ENCODE assay signal across 30 cellular contexts in the genomic region with DNA sequence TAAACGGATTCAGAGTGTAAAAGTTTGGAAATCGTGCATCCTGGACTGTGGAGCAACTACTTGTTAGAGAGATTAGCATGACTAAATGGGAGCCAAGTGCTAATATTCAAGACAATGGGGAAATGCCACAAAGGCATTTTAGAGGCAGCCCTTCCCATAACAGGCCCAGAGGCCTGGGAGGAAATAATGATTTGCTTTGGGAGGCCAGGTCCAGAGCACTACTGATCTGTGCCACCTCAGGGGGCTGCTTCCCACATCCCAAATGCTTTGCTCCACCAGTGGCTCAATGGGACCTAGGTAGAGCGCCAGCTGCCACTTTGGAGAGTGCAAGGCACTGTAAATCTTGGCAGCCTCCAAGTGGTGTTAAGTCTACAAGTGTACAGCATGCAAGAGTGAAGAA.
"Had no signal": no experiment of that assay in that cellular context is flagged by ENCODE, and none has a peak within 500 bp of the region (broad histone marks: within the 10 kb centered on the region; RNA-seq: fewer than 3 reads in every experiment).

No MANE protein-coding gene starts in this region.

- H3K27me3 Mint-ChIP-seq: natural killer cell treated with Interleukin-12 subunit alpha and Interleukin-12 subunit beta and Interleukin-15 and Interleukin-18, amount 100 ng/mL, for 72 hours; progenitor cell of endocrine pancreas; stimulated activated naive B cell treated with anti-CD40 and anti-IgM and Interleukin-4, amounts not matched to agents 10 μg/mL and 1 μg/mL and 100 μg/mL, for 72 hours had no signal

- H3K9me3 ChIP-seq: neutrophil, ovary, right lobe of liver, thyroid gland had no signal

- H2AFZ ChIP-seq: parathyroid adenoma had no signal

- DNase-seq: nephron progenitor cell; nucleus accumbens; ovary; posterior cingulate gyrus; psoas muscle; right lobe of liver; sigmoid colon; small intestine; stimulated activated CD4-positive, alpha-beta T cell treated with anti-CD3 and anti-CD28 coated beads, Interleukin-15, amount 100 ng/mL, for 24 hours; stimulated activated CD4-positive, alpha-beta T cell treated with anti-CD3 and anti-CD28 coated beads, Interleukin-2, amount 100 ng/mL, for 24 hours; stimulated activated CD4-positive, alpha-beta T cell treated with anti-CD3 and anti-CD28 coated beads, Interleukin-2, amount 100 ng/mL, for 48 hours; stimulated activated CD4-positive, alpha-beta T cell treated with anti-CD3 and anti-CD28 coated beads, Interleukin-4, amount 100 ng/mL, for 24 hours; stimulated activated naive B cell treated with anti-CD40 and anti-IgM and Interleukin-4, amounts not matched to agents 10 μg/mL and 1 μg/mL and 100 μg/mL, for 72 hours; stimulated activated naive CD4-positive, alpha-beta T cell treated with Interleukin-2 at 50 U/mL for 16 hours; stomach; thyroid gland; trophoblast cell; upper lobe of left lung had no signal

- H3K36me3 ChIP-seq: neutrophil, ovary, right lobe of liver, sigmoid colon, stomach, thoracic aorta, thyroid gland, tibial nerve, upper lobe of left lung, vagina had no signal

- H3K4me1 ChIP-seq: psoas muscle, right lobe of liver, sigmoid colon, stomach, thyroid gland, tibial nerve, upper lobe of left lung, vagina had no signal

- H3K4me3 ChIP-seq: ovary, psoas muscle, right lobe of liver, sigmoid colon, stomach, thoracic aorta, thyroid gland, tibial nerve, upper lobe of left lung, vagina had no signal

- H3K79me2 ChIP-seq: parathyroid adenoma had no signal

- FAIRE-seq: small intestine, urothelium cell line had no signal

- H3K4me3 Mint-ChIP-seq: natural killer cell treated with Interleukin-12 subunit alpha and Interleukin-12 subunit beta and Interleukin-15 and Interleukin-18, amount 100 ng/mL, for 72 hours; nephron progenitor cell; neural crest cell; stimulated activated effector memory CD8-positive, alpha-beta T cell treated with anti-CD3 and anti-CD28 coated beads, Interleukin-12 subunit alpha, Interleukin-12 subunit beta, amount 100 ng/mL, for 72 hours; stimulated activated naive B cell treated with anti-CD40 and anti-IgM and Interleukin-4, amounts not matched to agents 10 μg/mL and 1 μg/mL and 100 μg/mL, for 72 hours; stimulated activated naive CD8-positive, alpha-beta T cell treated with anti-CD3 and anti-CD28 coated beads, Interleukin-15, Interleukin-2, amounts not matched to agents 100 ng/mL and 50 ng/mL, for 24 hours had no signal

- H3K27me3 ChIP-seq: neutrophil, ovary, right lobe of liver, sigmoid colon, stomach, thyroid gland, tibial nerve, upper lobe of left lung, vagina had no signal

- H3K4me1 Mint-ChIP-seq: nephron progenitor cell; neural crest cell; stimulated activated effector memory CD8-positive, alpha-beta T cell treated with anti-CD3 and anti-CD28 coated beads, Interleukin-12 subunit alpha, Interleukin-12 subunit beta, amount 100 ng/mL, for 72 hours; stimulated activated naive B cell treated with anti-CD40 and anti-IgM and Interleukin-4, amounts not matched to agents 10 μg/mL and 1 μg/mL and 100 μg/mL, for 72 hours had no signal

- H3K27ac ChIP-seq: neutrophil, ovary, parathyroid adenoma, psoas muscle, right lobe of liver, sigmoid colon, stomach, thoracic aorta, thyroid gland, tibial nerve, upper lobe of left lung, vagina had no signal

- H3K27ac Mint-ChIP-seq: natural killer cell treated with Interleukin-12 subunit alpha and Interleukin-12 subunit beta and Interleukin-15 and Interleukin-18, amount 100 ng/mL, for 72 hours; nephron progenitor cell; progenitor cell of endocrine pancreas; stimulated activated effector memory CD8-positive, alpha-beta T cell treated with anti-CD3 and anti-CD28 coated beads, Interleukin-12 subunit alpha, Interleukin-12 subunit beta, amount 100 ng/mL, for 72 hours; stimulated activated naive B cell treated with anti-CD40 and anti-IgM and Interleukin-4, amounts not matched to agents 10 μg/mL and 1 μg/mL and 100 μg/mL, for 72 hours; stimulated activated naive CD8-positive, alpha-beta T cell treated with anti-CD3 and anti-CD28 coated beads, Interleukin-15, Interleukin-2, amounts not matched to agents 100 ng/mL and 50 ng/mL, for 24 hours had no signal

- H3K36me3 Mint-ChIP-seq: stimulated activated effector memory CD8-positive, alpha-beta T cell treated with anti-CD3 and anti-CD28 coated beads, Interleukin-12 subunit alpha, Interleukin-12 subunit beta, amount 100 ng/mL, for 72 hours; stimulated activated naive B cell treated with anti-CD40 and anti-IgM and Interleukin-4, amounts not matched to agents 10 μg/mL and 1 μg/mL and 100 μg/mL, for 72 hours had no signal

- H3K9ac ChIP-seq: parathyroid adenoma had no signal

- ATAC-seq: natural killer cell treated with Interleukin-12 subunit alpha and Interleukin-12 subunit beta and Interleukin-15 and Interleukin-18, amount 100 ng/mL, for 72 hours; psoas muscle; right cardiac atrium; right lobe of liver; stimulated activated effector memory CD8-positive, alpha-beta T cell treated with anti-CD3 and anti-CD28 coated beads, Interleukin-12 subunit alpha, Interleukin-12 subunit beta, amount 100 ng/mL, for 72 hours; stimulated activated naive B cell treated with anti-CD40 and anti-IgM and Interleukin-4, amounts not matched to agents 10 μg/mL and 1 μg/mL and 100 μg/mL, for 72 hours had no signal
